In genomic region chr3:27630892-27631291, GRCh38 we compare ENCODE assay signal across 13 cellular contexts.
DNase-seq lines count a peak whose midpoint lies in the region; ATAC-seq, FAIRE-seq and TF ChIP-seq lines count a peak whose summit lies in the region.
"Had no signal": no experiment of that assay in that cellular context is flagged by ENCODE, and none has a peak within 500 bp of the region (broad histone marks: within the 10 kb centered on the region; RNA-seq: fewer than 3 reads in every experiment).

No MANE protein-coding gene starts in this region.

- no peaks in the 10 kb centered on the region for H3K9me3 Mint-ChIP-seq in activated naive CD4-positive, alpha-beta T cell treated with anti-CD3 and anti-CD28 coated beads, Interleukin-2, amount 50 U/mL, for 72 hours
- no peaks in the 10 kb centered on the region for H3K9me3 Mint-ChIP-seq in activated naive CD4-positive, alpha-beta T cell treated with anti-CD3 and anti-CD28 coated beads for 36 hours
- no peaks in the 10 kb centered on the region for H3K9me3 Mint-ChIP-seq in stimulated activated naive CD8-positive, alpha-beta T cell treated with anti-CD3 and anti-CD28 coated beads, Interleukin-15, Interleukin-2, amounts not matched to agents 100 ng/mL and 50 ng/mL, for 24 hours
- H3K9me3 Mint-ChIP-seq: neural crest cell had no signal

- H3K27me3 Mint-ChIP-seq in activated naive CD4-positive, alpha-beta T cell treated with anti-CD3 and anti-CD28 coated beads for 36 hours (ENCODE audit: low read depth): no peaks in the 10 kb centered on the region
- H3K27me3 Mint-ChIP-seq in stimulated activated naive CD8-positive, alpha-beta T cell treated with anti-CD3 and anti-CD28 coated beads, Interleukin-15, Interleukin-2, amounts not matched to agents 100 ng/mL and 50 ng/mL, for 24 hours: no peaks in the 10 kb centered on the region

- H3K79me2 ChIP-seq in GM12878 (ENCODE audit: control insufficient read depth, insufficient read depth, low read length): no peaks in the 10 kb centered on the region

- H3K9ac ChIP-seq in GM12878 (ENCODE audit: control insufficient read depth, insufficient read depth, low read length): no peak overlapping the region
- H3K9ac ChIP-seq: BLaER1, KMS-11 had no signal

- DNase-seq in activated naive CD4-positive, alpha-beta T cell treated with anti-CD3 and anti-CD28 coated beads, Interleukin-2, amount 50 U/mL, for 72 hours (ENCODE audit: low spot score in 2 of 2): no peak
- no peak for DNase-seq in activated naive CD4-positive, alpha-beta T cell treated with anti-CD3 and anti-CD28 coated beads for 36 hours
- DNase-seq in GM12878 (ENCODE audit: low read depth, low spot score) (no peak), heart left ventricle (no peak), HT-29 (ENCODE audit: low spot score) (no peak), left colon (no peak)
- DNase-seq: esophagus squamous epithelium, SIG-M5 had no signal

- H3K4me3 ChIP-seq in GM12878 (no peak overlapping the region), heart left ventricle (no peak overlapping the region)
- H3K4me3 ChIP-seq: BLaER1, esophagus squamous epithelium had no signal

- no peak overlapping the region for H2AFZ ChIP-seq in GM12878 (ENCODE audit: control insufficient read depth, low read depth, low read length)

- no peak for TF ChIP-seq RAD21 in GM12878 (IDR thresholded peaks at IDR 0.05; ENCODE audit: insufficient read depth, low read depth, low read length)

- no peak overlapping the region for H3K27ac Mint-ChIP-seq in activated naive CD4-positive, alpha-beta T cell treated with anti-CD3 and anti-CD28 coated beads, Interleukin-2, amount 50 U/mL, for 72 hours
- no peak overlapping the region for H3K27ac Mint-ChIP-seq in activated naive CD4-positive, alpha-beta T cell treated with anti-CD3 and anti-CD28 coated beads for 36 hours
- H3K27ac Mint-ChIP-seq in stimulated activated naive CD8-positive, alpha-beta T cell treated with anti-CD3 and anti-CD28 coated beads, Interleukin-15, Interleukin-2, amounts not matched to agents 100 ng/mL and 50 ng/mL, for 24 hours: no peak overlapping the region

- no peak overlapping the region for H3K4me3 Mint-ChIP-seq in activated naive CD4-positive, alpha-beta T cell treated with anti-CD3 and anti-CD28 coated beads for 36 hours
- peak overlapping the region; percentile 6 for H3K4me3 Mint-ChIP-seq in stimulated activated naive CD8-positive, alpha-beta T cell treated with anti-CD3 and anti-CD28 coated beads, Interleukin-15, Interleukin-2, amounts not matched to agents 100 ng/mL and 50 ng/mL, for 24 hours
- H3K4me3 Mint-ChIP-seq: neural crest cell had no signal

- H3K36me3 ChIP-seq in GM12878 (ENCODE audit: control insufficient read depth in 2 of 2, insufficient read depth in 2 of 2, low read length in 1 of 2) (no peaks in the 10 kb centered on the region), heart left ventricle (no peaks in the 10 kb centered on the region)
- H3K36me3 ChIP-seq: BLaER1, esophagus squamous epithelium had no signal

- no peaks in the 10 kb centered on the region for H3K4me1 ChIP-seq in GM12878 (ENCODE audit: control insufficient read depth, insufficient read depth, low read length)
- peaks cover 0 to 18% (median 1%) of the 10 kb centered on the region in 12 donors for H3K4me1 ChIP-seq in heart left ventricle

- in situ Hi-C loops in GM12878 (cut with MboI): no loop called here

- SMC1A ChIA-PET in GM12878 (lab: Charles Lee; ENCODE audit: uncharacterized antibody, unreplicated experiment): interaction anchor here (1.4 kb wide), 1 partner anchor 67 kb away, joined by 3 read pairs; no protein-coding TSS in a partner anchor

- BruUV-seq in GM12878 (replicated peaks; lab: Mats Ljungman, UMichigan): no TSS peak

- H3K36me3 Mint-ChIP-seq in activated naive CD4-positive, alpha-beta T cell treated with anti-CD3 and anti-CD28 coated beads, Interleukin-2, amount 50 U/mL, for 72 hours: peaks cover 0 to 6% of the 10 kb centered on the region in 2 donors
- H3K36me3 Mint-ChIP-seq in activated naive CD4-positive, alpha-beta T cell treated with anti-CD3 and anti-CD28 coated beads for 36 hours (ENCODE audit: low read depth): no peaks in the 10 kb centered on the region
- no peaks in the 10 kb centered on the region for H3K36me3 Mint-ChIP-seq in stimulated activated naive CD8-positive, alpha-beta T cell treated with anti-CD3 and anti-CD28 coated beads, Interleukin-15, Interleukin-2, amounts not matched to agents 100 ng/mL and 50 ng/mL, for 24 hours (ENCODE audit: low read depth)

- 10% methylated on average over 4 of the region's 4 CpGs for WGBS in GM12878 (ENCODE audit: insufficient coverage, insufficient replicate concordance, low lambda C conversion rate, missing lambda C conversion rate)
- 93 to 95% (median 94%) methylated on average over 4 of the region's 4 CpGs for WGBS in heart left ventricle, 4 donors

- H3K9me3 ChIP-seq in GM12878 (replicated peaks; ENCODE audit: control insufficient read depth, insufficient read depth, low read length) (no peaks in the 10 kb centered on the region), heart left ventricle (no peaks in the 10 kb centered on the region)
- H3K9me3 ChIP-seq: esophagus squamous epithelium had no signal

- no peak for TF ChIP-seq EP300 in GM12878 (IDR thresholded peaks at IDR 0.05; ENCODE audit: borderline replicate concordance in 1 of 2, control insufficient read depth in 1 of 2, low read depth in 2 of 2, low read length in 2 of 2)

- ATAC-seq in activated naive CD4-positive, alpha-beta T cell treated with anti-CD3 and anti-CD28 coated beads, Interleukin-2, amount 50 U/mL, for 72 hours: peak; percentile 48 to 74
- ATAC-seq in HG03432 (IDR thresholded peaks at IDR 0.05; ENCODE audit: unreplicated experiment) (peak; percentile 32), GM12878 (peak; percentile 71), heart left ventricle (no peak), left colon (no peak)

- H3K4me1 Mint-ChIP-seq in activated naive CD4-positive, alpha-beta T cell treated with anti-CD3 and anti-CD28 coated beads for 36 hours (ENCODE audit: low read depth): peaks cover 18% of the 10 kb centered on the region
- H3K4me1 Mint-ChIP-seq in stimulated activated naive CD8-positive, alpha-beta T cell treated with anti-CD3 and anti-CD28 coated beads, Interleukin-15, Interleukin-2, amounts not matched to agents 100 ng/mL and 50 ng/mL, for 24 hours (ENCODE audit: low read depth): peaks cover 45% of the 10 kb centered on the region

- H4K20me1 ChIP-seq in GM12878 (ENCODE audit: control insufficient read depth, insufficient read depth): no peaks in the 10 kb centered on the region
- H4K20me1 ChIP-seq: BLaER1 had no signal

- no peaks in the 10 kb centered on the region for H3K27me3 ChIP-seq in GM12878 (replicated peaks in 1 of 2; ENCODE audit: control insufficient read depth in 2 of 2, insufficient read depth in 2 of 2, low read length in 1 of 2)
- no peaks in the 10 kb centered on the region for H3K27me3 ChIP-seq in heart left ventricle
- H3K27me3 ChIP-seq: esophagus squamous epithelium had no signal

- TF ChIP-seq CTCF in GM12878 (IDR thresholded peaks at IDR 0.05 in 2 of 3, conservative IDR thresholded peaks at IDR 0.05 in 1 of 3; ENCODE audit: control insufficient read depth in 2 of 3, extremely low read depth in 1 of 3, insufficient read depth in 1 of 3, low read depth in 3 of 3, low read length in 3 of 3): no peak
- TF ChIP-seq CTCF in heart left ventricle (IDR thresholded peaks at IDR 0.05): no peak

- POLR2A ChIA-PET in GM12878 (lab: Charles Lee): interaction anchor here (0.6 kb wide), 1 partner anchor 81 kb away, joined by 10 read pairs; no protein-coding TSS in a partner anchor

- no peak for TF ChIP-seq POLR2A in GM12878 (IDR thresholded peaks at IDR 0.05; ENCODE audit: low read depth, low read length)
- no peak for TF ChIP-seq POLR2A in heart left ventricle (IDR thresholded peaks at IDR 0.05)

- CTCF ChIA-PET in activated naive CD4-positive, alpha-beta T cell treated with anti-CD3 and anti-CD28 coated beads for 36 hours (lab: Charles Lee): no interaction called here
- CTCF ChIA-PET in GM12878 (lab: Yijun Ruan, JAX): interaction anchor here (1.2 kb wide), 2 partner anchors 18 to 162 kb away, joined by 3 read pairs; no protein-coding TSS in a partner anchor

- H3K4me2 ChIP-seq in GM12878 (ENCODE audit: control insufficient read depth, insufficient read depth): no peak overlapping the region
- H3K4me2 ChIP-seq: BLaER1, KMS-11 had no signal

- FAIRE-seq in GM12878 (lab: Jason Lieb, UNC): no peak

- no peak overlapping the region for H3K27ac ChIP-seq in GM12878 (ENCODE audit: control insufficient read depth, insufficient read depth)
- no peak overlapping the region for H3K27ac ChIP-seq in heart left ventricle
- H3K27ac ChIP-seq: BLaER1, esophagus squamous epithelium, KMS-11 had no signal

- intact Hi-C loops in activated naive CD4-positive, alpha-beta T cell treated with anti-CD3 and anti-CD28 coated beads for 36 hours (cut with micrococcal nuclease): loop anchor here (1.0 to 10.0 kb wide), 4 partner anchors 40 to 1966 kb away; partner anchors contain the start of gene TOP2B
- intact Hi-C loops in GM12878 (cut with micrococcal nuclease; ENCODE audit: unreplicated experiment): no loop called here
- intact Hi-C loops in heart left ventricle (cut with DNase I): loop anchor here in 3 of 10 donors (5.0 to 10.0 kb wide), 2 partner anchors 146 to 149 kb away; partner anchors contain the start of gene SLC4A7 (in 3 of the 3)
- intact Hi-C loops in left colon (cut with DNase I, micrococcal nuclease): no loop called here

- RAD21 ChIA-PET in GM12878 (lab: Charles Lee; ENCODE audit: unreplicated experiment): interaction anchor here (1.7 kb wide), 1 partner anchor 50 kb away, joined by 6 read pairs; no protein-coding TSS in a partner anchor

TF ChIP-seq in GM12878, 131 proteins besides CTCF, POLR2A, EP300 and RAD21 (continues in another document):
- TF ChIP-seq PML (IDR thresholded peaks at IDR 0.05; ENCODE audit: low read length) (no peak), HCFC1 (IDR thresholded peaks at IDR 0.05; ENCODE audit: low read length) (no peak), NFIC (IDR thresholded peaks at IDR 0.05; ENCODE audit: low read depth, low read length) (peak; percentile 47; the same call in 1 of the 2 replicates), IRF4 (IDR thresholded peaks at IDR 0.05; ENCODE audit: low read depth, low read length) (0 out of 2 replicates have a peak, but pooled peaks have one; percentile 24), RBBP5 (conservative IDR thresholded peaks at IDR 0.05) (no peak), TAF1 (IDR thresholded peaks at IDR 0.05; ENCODE audit: borderline replicate concordance, low read depth, low read length) (no peak)

Comparison
In these comparisons a context has a peak if more than half of its experiments do, and no peak if none do; other contexts are left out.
1. ATAC-seq: peak in activated naive CD4-positive, alpha-beta T cell treated with anti-CD3 and anti-CD28 coated beads, Interleukin-2, amount 50 U/mL, for 72 hours (2 of 2), HG03432 (single experiment) and GM12878 (single experiment); none in heart left ventricle (0 of 4) and left colon (single experiment).